In genomic region chr2:11853197-11853588, GRCh38 we compare ENCODE assay signal across 13 cellular contexts.
DNase-seq lines count a peak whose midpoint lies in the region; ATAC-seq and TF ChIP-seq lines count a peak whose summit lies in the region.
"Had no signal": no experiment of that assay in that cellular context is flagged by ENCODE, and none has a peak within 500 bp of the region (broad histone marks: within the 10 kb centered on the region; RNA-seq: fewer than 3 reads in every experiment).

No MANE protein-coding gene starts in this region.

- ATAC-seq in naive B cell (ENCODE audit: low read depth in 2 of 2) (no peak), GM18519 (IDR thresholded peaks at IDR 0.05; ENCODE audit: low FRiP score, unreplicated experiment) (no peak)
- ATAC-seq: CD8-positive, alpha-beta T cell had no signal

- peak overlapping the region in 6 of 8 donors; percentile 34 to 81 (median 62) for H3K4me3 Mint-ChIP-seq in naive B cell
- H3K4me3 Mint-ChIP-seq: CD8-positive, alpha-beta T cell; H9 had no signal

- H3K27me3 ChIP-seq in BLaER1: no peaks in the 10 kb centered on the region
- no peaks in the 10 kb centered on the region for H3K27me3 ChIP-seq in OCI-LY1 (ENCODE audit: insufficient read depth, low read length)
- H3K27me3 ChIP-seq in spleen (replicated peaks in 1 of 7): peaks cover 0 to 4% (median 0%) of the 10 kb centered on the region in 7 donors

- H3K9ac ChIP-seq in BLaER1 (peak overlapping the region; percentile 3; the same call in 1 of the 2 replicates), OCI-LY1 (ENCODE audit: low read length) (no peak overlapping the region)

- no peak for TF ChIP-seq POLR2A in spleen (IDR thresholded peaks at IDR 0.05)

- H3K79me2 ChIP-seq in OCI-LY1 (ENCODE audit: insufficient read depth, low read length): no peaks in the 10 kb centered on the region

- no peak for DNase-seq in naive B cell
- peak; percentile 34 for DNase-seq in spleen
- DNase-seq in T-helper 2 cell: no peak
- DNase-seq in DMS79 treated with DMSO at 0.1 percent for 48 hours (lab: John Stamatoyannopoulos, UW): no peak
- DNase-seq: ACHN; CD8-positive, alpha-beta T cell; COR-L47; GOT3; H9 had no signal

- H3F3A ChIP-seq in OCI-LY1 (ENCODE audit: insufficient read depth, low read length): no peaks in the 10 kb centered on the region

- peak overlapping the region; percentile 8; the same call in 1 of the 2 replicates for H3K27ac ChIP-seq in BLaER1
- peak overlapping the region; percentile 69 for H3K27ac ChIP-seq in OCI-LY1 (ENCODE audit: low read depth, low read length, poor library complexity, severe bottlenecking)
- no peak overlapping the region for H3K27ac ChIP-seq in spleen

- WGBS in spleen, 5 donors: 80 to 90% (median 86%) methylated on average over 5 of the region's 5 CpGs

- H3K27ac Mint-ChIP-seq in naive B cell: peak overlapping the region in 3 of 6 donors; percentile 7 to 55 (median 32)
- H3K27ac Mint-ChIP-seq: CD14-positive monocyte; CD8-positive, alpha-beta T cell; H9 had no signal

- intact Hi-C loops in spleen (cut with DNase I; ENCODE audit: low total_unique reads): no loop called here

- H3K9me3 ChIP-seq in BLaER1 (peaks cover 20% of the 10 kb centered on the region), OCI-LY1 (ENCODE audit: low read length) (peaks cover 7% of the 10 kb centered on the region; the same call in 1 of the 2 replicates), spleen (peaks cover 0 to 9% (median 2%) of the 10 kb centered on the region in 8 donors)

- H3K36me3 Mint-ChIP-seq in naive B cell: peaks cover 0 to 7% of the 10 kb centered on the region in 2 donors
- H3K36me3 Mint-ChIP-seq: CD8-positive, alpha-beta T cell had no signal

- H3K27me3 Mint-ChIP-seq in naive B cell: no peaks in the 10 kb centered on the region

- peak overlapping the region; percentile 63 for H3K4me2 ChIP-seq in BLaER1
- no peak overlapping the region for H3K4me2 ChIP-seq in OCI-LY1 (ENCODE audit: low read length)

- H3K4me1 ChIP-seq in BLaER1: peaks cover 63% of the 10 kb centered on the region
- peaks cover 34% of the 10 kb centered on the region for H3K4me1 ChIP-seq in OCI-LY1 (ENCODE audit: insufficient read depth, low read length, severe bottlenecking)
- H3K4me1 ChIP-seq in spleen: peaks cover 0 to 37% (median 16%) of the 10 kb centered on the region in 6 donors

- H4K20me1 ChIP-seq in BLaER1: no peaks in the 10 kb centered on the region
- H4K20me1 ChIP-seq in OCI-LY1 (ENCODE audit: insufficient read depth, low read length): no peaks in the 10 kb centered on the region

- H3K9me3 Mint-ChIP-seq in naive B cell: peaks cover 0 to 7% (median 4%) of the 10 kb centered on the region in 7 donors

- no peak for TF ChIP-seq CTCF in OCI-LY1 (IDR thresholded peaks at IDR 0.05; ENCODE audit: low read length)
- TF ChIP-seq CTCF in spleen (IDR thresholded peaks at IDR 0.05 in 8 of 11, conservative IDR thresholded peaks at IDR 0.05 in 3 of 11): no peak

- no peak overlapping the region for H2AFZ ChIP-seq in OCI-LY1 (ENCODE audit: low read length)

- no peaks in the 10 kb centered on the region for H3K36me3 ChIP-seq in BLaER1
- peaks cover 78% of the 10 kb centered on the region for H3K36me3 ChIP-seq in OCI-LY1 (ENCODE audit: insufficient read depth, low read length)
- no peaks in the 10 kb centered on the region for H3K36me3 ChIP-seq in spleen

- peaks cover 49 to 63% (median 56%) of the 10 kb centered on the region in 3 donors for H3K4me1 Mint-ChIP-seq in naive B cell

- H3K9me2 ChIP-seq in OCI-LY1 (ENCODE audit: low read depth, low read length): no peaks in the 10 kb centered on the region

- H3K4me3 ChIP-seq in BLaER1 (no peak overlapping the region), OCI-LY1 (ENCODE audit: low read depth, low read length, poor library complexity, severe bottlenecking) (no peak overlapping the region), spleen (no peak overlapping the region)

Comparison
In these comparisons a context has a peak if more than half of its experiments do, and no peak if none do; other contexts are left out.
1. H3K27ac ChIP-seq: peak in BLaER1 (single experiment) and OCI-LY1 (single experiment); none in spleen (0 of 8).